28 cellular contexts compared by ENCODE assay signal in the genomic region with DNA sequence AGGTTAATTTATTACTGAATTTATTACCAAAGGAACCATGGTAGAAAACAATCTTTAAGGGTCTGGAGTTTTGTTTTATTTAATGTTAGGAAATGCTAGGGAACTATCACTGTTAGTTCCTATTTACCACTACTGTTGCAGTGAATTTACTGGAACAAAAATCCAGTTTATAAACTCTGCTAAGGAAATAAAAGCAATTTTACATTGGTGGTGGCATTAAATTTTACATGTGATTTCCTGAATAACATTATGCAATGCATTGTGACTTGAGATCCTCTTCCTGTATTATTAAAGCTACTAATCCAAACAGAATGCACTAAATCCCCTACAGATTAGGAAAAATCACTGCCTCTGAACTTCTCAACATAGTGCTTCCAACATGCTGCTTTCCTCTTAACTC.
"Had no signal": no experiment of that assay in that cellular context is flagged by ENCODE, and none has a peak within 500 bp of the region (broad histone marks: within the 10 kb centered on the region; RNA-seq: fewer than 3 reads in every experiment).

No MANE protein-coding gene starts in this region.

- H3K4me3 ChIP-seq: coronary artery, dorsolateral prefrontal cortex, esophagus muscularis mucosa, lower lobe of right lung, ovary, psoas muscle, right lobe of liver, smooth muscle cell, stomach, thyroid gland had no signal

- H3K9me3 ChIP-seq: esophagus muscularis mucosa, lower lobe of right lung, ovary, psoas muscle, right lobe of liver, stomach, thyroid gland had no signal

- ATAC-seq: left ventricle myocardium superior; lower lobe of right lung; natural killer cell; psoas muscle; right lobe of liver; stimulated activated effector memory CD8-positive, alpha-beta T cell treated with anti-CD3 and anti-CD28 coated beads, Interleukin-12 subunit alpha, Interleukin-12 subunit beta, amount 100 ng/mL, for 72 hours had no signal

- H3K27me3 ChIP-seq: esophagus muscularis mucosa, ovary, stomach, thyroid gland had no signal

- DNase-seq: dorsolateral prefrontal cortex; effector CD4-positive, alpha-beta T cell; foreskin melanocyte; glutamatergic neuron; hypothalamus; immature natural killer cell; left ventricle myocardium superior; lower lobe of right lung; natural killer cell; occipital lobe; ovary; posterior cingulate gyrus; psoas muscle; retina; right lobe of liver; stimulated activated CD4-positive, alpha-beta T cell treated with anti-CD3 and anti-CD28 coated beads, Interleukin-12 subunit alpha, Interleukin-12 subunit beta, amount 100 ng/mL, for 4 hours; stimulated activated CD4-positive, alpha-beta T cell treated with anti-CD3 and anti-CD28 coated beads, Interleukin-2, amount 100 ng/mL, for 24 hours; stimulated activated CD4-positive, alpha-beta T cell treated with anti-CD3 and anti-CD28 coated beads, Interleukin-4, amount 100 ng/mL, for 24 hours; stimulated activated naive CD4-positive, alpha-beta T cell treated with Interleukin-2 at 50 U/mL for 16 hours; stomach; thyroid gland; trophoblast cell had no signal

- H3K27ac ChIP-seq: coronary artery, dorsolateral prefrontal cortex, epithelial cell of prostate, esophagus muscularis mucosa, lower lobe of right lung, ovary, psoas muscle, right lobe of liver, stomach, thyroid gland had no signal

- FAIRE-seq: keratinocyte had no signal

- H3K4me1 ChIP-seq: esophagus muscularis mucosa, psoas muscle, right lobe of liver, stomach, thyroid gland had no signal

- H3K36me3 ChIP-seq: esophagus muscularis mucosa, lower lobe of right lung, ovary, right lobe of liver, stomach, thyroid gland had no signal

- H3K4me2 ChIP-seq: smooth muscle cell had no signal
